ENCODE assay signal across 14 cellular contexts in genomic region chr7:90677742-90678439, GRCh38.
DNase-seq lines count a peak whose midpoint lies in the region; ATAC-seq and TF ChIP-seq lines count a peak whose summit lies in the region.
"Had no signal": no experiment of that assay in that cellular context is flagged by ENCODE, and none has a peak within 500 bp of the region (broad histone marks: within the 10 kb centered on the region; RNA-seq: fewer than 3 reads in every experiment).

No MANE protein-coding gene starts in this region.

- no peaks in the 10 kb centered on the region for H3K36me3 Mint-ChIP-seq in glutamatergic neuron (ENCODE audit: unreplicated experiment)
- peaks cover 0 to 5% of the 10 kb centered on the region in 2 donors for H3K36me3 Mint-ChIP-seq in stimulated activated naive B cell treated with anti-CD40 and anti-IgM and Interleukin-4, amounts not matched to agents 10 μg/mL and 1 μg/mL and 100 μg/mL, for 72 hours
- H3K36me3 Mint-ChIP-seq: activated naive CD4-positive, alpha-beta T cell treated with anti-CD3 and anti-CD28 coated beads, Interleukin-2, amount 10 ng/mL, durations not matched to agents 7 days and 5 days; T-cell had no signal

- peak overlapping the region; percentile 7 for H3K27ac ChIP-seq in right cardiac atrium (ENCODE audit: low read length)
- H3K27ac ChIP-seq: brain microvascular endothelial cell had no signal

- DNase-seq in right cardiac atrium (peak in 1 of 3 donors; percentile 9), left ventricle myocardium superior (no peak), NCI-H748 (lab: John Stamatoyannopoulos, UW; ENCODE audit: unreplicated experiment) (peak; percentile 63), glutamatergic neuron (peak; percentile 21), activated gamma-delta T cell treated with Interleukin-2 at 50 U/mL for 16 hours (no peak), middle frontal gyrus (ENCODE audit: extremely low spot score, low spot score) (no peak)
- DNase-seq in stimulated activated naive B cell treated with anti-CD40 and anti-IgM and Interleukin-4, amounts not matched to agents 10 μg/mL and 1 μg/mL and 100 μg/mL, for 72 hours = no peak
- DNase-seq: activated CD8-positive, alpha-beta memory T cell treated with anti-CD3 and anti-CD28 coated beads, Interleukin-2, amount 50 U/mL, for 48 hours; activated naive CD4-positive, alpha-beta T cell treated with anti-CD3 and anti-CD28 coated beads, Interleukin-2, amount 10 ng/mL, durations not matched to agents 7 days and 5 days; brain microvascular endothelial cell; T-cell had no signal

- H3K4me3 ChIP-seq in right cardiac atrium (ENCODE audit: low read length) = no peak overlapping the region
- H3K4me3 ChIP-seq: lung had no signal

- H3K27ac Mint-ChIP-seq in glutamatergic neuron (ENCODE audit: unreplicated experiment) = peak overlapping the region; percentile 70
- H3K27ac Mint-ChIP-seq in stimulated activated naive B cell treated with anti-CD40 and anti-IgM and Interleukin-4, amounts not matched to agents 10 μg/mL and 1 μg/mL and 100 μg/mL, for 72 hours = peak overlapping the region; percentile 27
- H3K27ac Mint-ChIP-seq: activated naive CD4-positive, alpha-beta T cell treated with anti-CD3 and anti-CD28 coated beads, Interleukin-2, amount 10 ng/mL, durations not matched to agents 7 days and 5 days; T-cell had no signal

- H3K9me3 Mint-ChIP-seq in glutamatergic neuron (ENCODE audit: unreplicated experiment) = peaks cover 2% of the 10 kb centered on the region
- no peaks in the 10 kb centered on the region for H3K9me3 Mint-ChIP-seq in stimulated activated naive B cell treated with anti-CD40 and anti-IgM and Interleukin-4, amounts not matched to agents 10 μg/mL and 1 μg/mL and 100 μg/mL, for 72 hours
- H3K9me3 Mint-ChIP-seq: activated naive CD4-positive, alpha-beta T cell treated with anti-CD3 and anti-CD28 coated beads, Interleukin-2, amount 10 ng/mL, durations not matched to agents 7 days and 5 days had no signal

- intact Hi-C loops in right cardiac atrium (cut with DNase I) = no loop called here
- intact Hi-C loops in left ventricle myocardium superior (cut with micrococcal nuclease) = no loop called here

- peaks cover 8% of the 10 kb centered on the region for H3K4me1 ChIP-seq in right cardiac atrium (ENCODE audit: control insufficient read depth, insufficient read depth, low read length)

- 48% methylated on average over 9 of the region's 9 CpGs for WGBS in right cardiac atrium

- ATAC-seq in right cardiac atrium = peak in 1 of 2 donors; percentile 32
- ATAC-seq in left ventricle myocardium superior = no peak
- no peak for ATAC-seq in stimulated activated naive B cell treated with anti-CD40 and anti-IgM and Interleukin-4, amounts not matched to agents 10 μg/mL and 1 μg/mL and 100 μg/mL, for 72 hours (replicated peaks)
- no peak for ATAC-seq in GM19467 (IDR thresholded peaks at IDR 0.05; ENCODE audit: unreplicated experiment)
- ATAC-seq: activated CD4-positive, CD25-positive, alpha-beta regulatory T cell treated with anti-CD3 and anti-CD28 coated beads, Interleukin-2, amount 50 U/mL, for 24 hours; T-cell had no signal

- TF ChIP-seq CTCF in glutamatergic neuron (IDR thresholded peaks at IDR 0.05; ENCODE audit: partially characterized antibody, unreplicated experiment) = no peak

- no peaks in the 10 kb centered on the region for H3K27me3 ChIP-seq in right cardiac atrium (ENCODE audit: control insufficient read depth, insufficient read depth)
- H3K27me3 ChIP-seq: brain microvascular endothelial cell had no signal

- H3K9me3 ChIP-seq in right cardiac atrium (ENCODE audit: control insufficient read depth, low read length) = no peaks in the 10 kb centered on the region

- H3K4me1 Mint-ChIP-seq in glutamatergic neuron (ENCODE audit: low read depth, unreplicated experiment) = peaks cover 35% of the 10 kb centered on the region
- H3K4me1 Mint-ChIP-seq in stimulated activated naive B cell treated with anti-CD40 and anti-IgM and Interleukin-4, amounts not matched to agents 10 μg/mL and 1 μg/mL and 100 μg/mL, for 72 hours = peaks cover 24 to 53% of the 10 kb centered on the region in 2 donors
- H3K4me1 Mint-ChIP-seq: activated naive CD4-positive, alpha-beta T cell treated with anti-CD3 and anti-CD28 coated beads, Interleukin-2, amount 10 ng/mL, durations not matched to agents 7 days and 5 days; T-cell had no signal

- peaks cover 2% of the 10 kb centered on the region for H3K27me3 Mint-ChIP-seq in glutamatergic neuron (ENCODE audit: unreplicated experiment)
- H3K27me3 Mint-ChIP-seq in stimulated activated naive B cell treated with anti-CD40 and anti-IgM and Interleukin-4, amounts not matched to agents 10 μg/mL and 1 μg/mL and 100 μg/mL, for 72 hours = no peaks in the 10 kb centered on the region
- H3K27me3 Mint-ChIP-seq: activated naive CD4-positive, alpha-beta T cell treated with anti-CD3 and anti-CD28 coated beads, Interleukin-2, amount 10 ng/mL, durations not matched to agents 7 days and 5 days; T-cell had no signal

- no peak overlapping the region for H3K4me3 Mint-ChIP-seq in glutamatergic neuron (ENCODE audit: unreplicated experiment)
- no peak overlapping the region for H3K4me3 Mint-ChIP-seq in stimulated activated naive B cell treated with anti-CD40 and anti-IgM and Interleukin-4, amounts not matched to agents 10 μg/mL and 1 μg/mL and 100 μg/mL, for 72 hours
- H3K4me3 Mint-ChIP-seq: activated naive CD4-positive, alpha-beta T cell treated with anti-CD3 and anti-CD28 coated beads, Interleukin-2, amount 10 ng/mL, durations not matched to agents 7 days and 5 days; T-cell had no signal

Comparison
In these comparisons a context has a peak if more than half of its experiments do, and no peak if none do; other contexts are left out.
1. DNase-seq: peak in NCI-H748 (single experiment) and glutamatergic neuron (single experiment); none in left ventricle myocardium superior (single experiment), stimulated activated naive B cell treated with anti-CD40 and anti-IgM and Interleukin-4, amounts not matched to agents 10 μg/mL and 1 μg/mL and 100 μg/mL, for 72 hours (single experiment), activated gamma-delta T cell treated with Interleukin-2 at 50 U/mL for 16 hours (single experiment) and middle frontal gyrus (single experiment).